8 cellular contexts compared by ENCODE assay signal in genomic region chr9:109012009-109012875, GRCh38. TPM values are rescaled to one million over a fixed set of nuclear protein-coding genes. Genes with fewer than 3 reads are reported as not detected.
DNase-seq lines count a peak whose midpoint lies in the region; ATAC-seq and TF ChIP-seq lines count a peak whose summit lies in the region.

No MANE protein-coding gene starts in this region.

- DNase-seq in GM12864 (ENCODE audit: low read depth) (no peak), NCI-H1092 (lab: John Stamatoyannopoulos, UW) (peak; percentile 17), colonic mucosa (peak; percentile 56), left kidney (ENCODE audit: low read depth, low spot score) (peak; percentile 73)
- DNase-seq in activated CD4-positive, CD25-positive, alpha-beta regulatory T cell treated with anti-CD3 and anti-CD28 coated beads, Interleukin-2, amount 50 U/mL, for 72 hours, result peak; percentile 38
- DNase-seq in stimulated activated CD4-positive, alpha-beta T cell treated with anti-CD3 and anti-CD28 coated beads, Interleukin-1b, Interleukin-23, amount 100 ng/mL, for 48 hours, result peak; percentile 54

- H3K27ac ChIP-seq in colonic mucosa, result peak overlapping the region; percentile 72

- no peaks in the 10 kb centered on the region for H3K27me3 ChIP-seq in colonic mucosa

- ATAC-seq in HG02571 (IDR thresholded peaks at IDR 0.05; ENCODE audit: unreplicated experiment) (peak; percentile 26), HG02970 (IDR thresholded peaks at IDR 0.05; ENCODE audit: low FRiP score, unreplicated experiment) (no peak)

- no peak for TF ChIP-seq CTCF in GM12864 (IDR thresholded peaks at IDR 0.05; ENCODE audit: low read depth, low read length, missing control alignments)
- no peak for TF ChIP-seq CTCF in colonic mucosa (IDR thresholded peaks at IDR 0.05)

- H3K4me3 ChIP-seq in GM12864 (ENCODE audit: low read depth, low read length) (peak overlapping the region; percentile 82), colonic mucosa (peak overlapping the region; percentile 81)

- H3K9ac ChIP-seq in colonic mucosa (ENCODE audit: low read depth in 2 of 2, low read length in 2 of 2), result peak overlapping the region; percentile 76 to 82

- H3K36me3 ChIP-seq in colonic mucosa, result no peaks in the 10 kb centered on the region

- intact Hi-C loops in colonic mucosa (cut with DNase I), result loop anchor here (10.0 kb wide), 1 partner anchor 103 kb away; the partner anchor contains the start of gene TMEM245

- no peaks in the 10 kb centered on the region for H3K4me1 ChIP-seq in colonic mucosa

- H3K9me3 ChIP-seq in colonic mucosa, result no peaks in the 10 kb centered on the region

RNA-seq across cellular contexts. Expression of gene CTNNAL1, which starts 1.1 kb away (rescaled TPM):
- 10 to 100 TPM; 22.4 to 30.2 TPM for total RNA-seq in colonic mucosa
